ENCODE assay signal across 35 cellular contexts in the genomic region with DNA sequence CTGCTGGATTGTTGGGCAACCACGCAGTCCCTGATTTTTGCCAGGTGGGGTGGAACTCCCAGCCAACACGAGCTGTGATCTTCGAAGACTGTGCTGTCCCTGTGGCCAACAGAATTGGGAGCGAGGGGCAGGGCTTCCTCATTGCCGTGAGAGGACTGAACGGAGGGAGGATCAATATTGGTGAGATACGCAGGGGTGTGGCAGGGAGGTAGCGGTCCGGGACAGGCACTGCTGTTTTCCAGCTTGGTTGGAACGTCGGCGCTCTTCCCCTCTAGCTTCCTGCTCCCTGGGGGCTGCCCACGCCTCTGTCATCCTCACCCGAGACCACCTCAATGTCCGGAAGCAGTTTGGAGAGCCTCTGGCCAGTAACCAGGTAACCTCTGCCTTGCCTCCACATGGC. TPM values are rescaled to one million over a fixed set of nuclear protein-coding genes. Genes with fewer than 3 reads are reported as not detected.
"Had no signal": no experiment of that assay in that cellular context is flagged by ENCODE, and none has a peak within 500 bp of the region (broad histone marks: within the 10 kb centered on the region; RNA-seq: fewer than 3 reads in every experiment).

No MANE protein-coding gene starts in this region.

- H3K4me3 ChIP-seq: left lung, lung, neural progenitor cell, right atrium auricular region, right lobe of liver, smooth muscle cell, tibial nerve, uterus had no signal

- H3K9me3 ChIP-seq: left lung, neutrophil, right atrium auricular region, right lobe of liver, tibial nerve, uterus had no signal

- FAIRE-seq: islet of Langerhans, kidney had no signal

- ATAC-seq: left colon; left lung; natural killer cell; stimulated activated memory B cell treated with anti-CD40 and anti-IgM and Interleukin-4, amounts not matched to agents 10 μg/mL and 1 μg/mL and 100 μg/mL, for 72 hours; stimulated activated naive CD8-positive, alpha-beta T cell treated with anti-CD3 and anti-CD28 coated beads, Interleukin-15, amount 100 ng/mL, for 72 hours had no signal

- H2AFZ ChIP-seq: neural progenitor cell had no signal

- H3K4me2 ChIP-seq: neural progenitor cell, smooth muscle cell had no signal

- H3K36me3 ChIP-seq: neural progenitor cell, uterus had no signal

- H3K27ac ChIP-seq: left lung, neural progenitor cell, neutrophil, right atrium auricular region, right lobe of liver, tibial nerve, uterus had no signal

- H3K4me1 ChIP-seq: neural progenitor cell, right atrium auricular region, right lobe of liver, uterus had no signal

- DNase-seq: hypothalamus; immature natural killer cell; kidney; left colon; left lung; mesendoderm; naive B cell; natural killer cell; nephron progenitor cell; occipital lobe; right lobe of liver; stimulated activated CD4-positive, alpha-beta T cell treated with anti-CD3 and anti-CD28 coated beads, Interleukin-1b, Interleukin-23, amount 100 ng/mL, for 48 hours; stimulated activated CD4-positive, alpha-beta T cell treated with anti-CD3 and anti-CD28 coated beads, Interleukin-2, amount 100 ng/mL, for 48 hours; stimulated activated CD4-positive, alpha-beta T cell treated with anti-CD3 and anti-CD28 coated beads, Interleukin-4, amount 100 ng/mL, for 4 hours; stimulated activated CD8-positive, alpha-beta memory T cell treated with anti-CD3 and anti-CD28 coated beads, Interleukin-4, amount 100 ng/mL, for 48 hours; stimulated activated naive CD4-positive, alpha-beta T cell treated with Interleukin-2 at 50 U/mL for 16 hours; stimulated activated naive CD8-positive, alpha-beta T cell treated with anti-CD3 and anti-CD28 coated beads, Interleukin-15, amount 100 ng/mL, for 72 hours; substantia nigra; uterus had no signal

- H3K9ac ChIP-seq: neural progenitor cell had no signal

- H3K27me3 ChIP-seq: left lung, neural progenitor cell, neutrophil, right atrium auricular region, right lobe of liver, tibial nerve, uterus had no signal

RNA-seq across cellular contexts. Expression of gene GLB1L3, which starts 15.2 kb away (rescaled TPM):
- total RNA-seq: left colon, mesothelial cell of epicardium, osteocyte, progenitor cell of endocrine pancreas, pulmonary artery endothelial cell, renal cortical epithelial cell, right atrium auricular region, right lobe of liver, skeletal muscle tissue, smooth muscle cell, tibial nerve, ureter had no signal
- polyA plus RNA-seq: immature natural killer cell, liver, smooth muscle cell had no signal
